In the genomic region with DNA sequence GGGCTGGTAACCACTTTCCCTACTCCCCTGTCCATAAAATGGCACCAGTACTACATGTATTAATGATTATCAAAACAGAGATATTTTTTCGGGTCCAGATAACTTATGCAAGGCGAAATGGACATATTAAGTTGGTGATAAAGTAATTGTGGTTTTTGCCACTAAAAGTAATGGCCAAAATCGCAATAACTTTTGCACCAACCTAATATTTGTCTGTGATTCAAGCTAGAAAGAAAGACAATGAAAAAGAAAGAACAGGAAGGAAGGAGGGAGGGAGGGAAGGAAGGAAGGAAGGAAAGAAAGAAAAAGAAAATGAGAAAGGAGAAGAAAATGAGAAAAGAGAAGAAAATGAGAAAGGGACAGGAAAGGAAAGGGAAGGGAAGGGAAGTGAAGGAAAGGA, we compare ENCODE assay signal across 1 cellular context.
A peak's percentile ranks its signal among the peaks of the same experiment; 100 is the strongest.
TF ChIP-seq lines count a peak whose summit lies in the region.

No MANE protein-coding gene starts in this region.

TF ChIP-seq in HepG2, 621 proteins besides CTCF, POLR2A, EP300 and RAD21 (continued from another document):
- TF ChIP-seq, protein P1, sequence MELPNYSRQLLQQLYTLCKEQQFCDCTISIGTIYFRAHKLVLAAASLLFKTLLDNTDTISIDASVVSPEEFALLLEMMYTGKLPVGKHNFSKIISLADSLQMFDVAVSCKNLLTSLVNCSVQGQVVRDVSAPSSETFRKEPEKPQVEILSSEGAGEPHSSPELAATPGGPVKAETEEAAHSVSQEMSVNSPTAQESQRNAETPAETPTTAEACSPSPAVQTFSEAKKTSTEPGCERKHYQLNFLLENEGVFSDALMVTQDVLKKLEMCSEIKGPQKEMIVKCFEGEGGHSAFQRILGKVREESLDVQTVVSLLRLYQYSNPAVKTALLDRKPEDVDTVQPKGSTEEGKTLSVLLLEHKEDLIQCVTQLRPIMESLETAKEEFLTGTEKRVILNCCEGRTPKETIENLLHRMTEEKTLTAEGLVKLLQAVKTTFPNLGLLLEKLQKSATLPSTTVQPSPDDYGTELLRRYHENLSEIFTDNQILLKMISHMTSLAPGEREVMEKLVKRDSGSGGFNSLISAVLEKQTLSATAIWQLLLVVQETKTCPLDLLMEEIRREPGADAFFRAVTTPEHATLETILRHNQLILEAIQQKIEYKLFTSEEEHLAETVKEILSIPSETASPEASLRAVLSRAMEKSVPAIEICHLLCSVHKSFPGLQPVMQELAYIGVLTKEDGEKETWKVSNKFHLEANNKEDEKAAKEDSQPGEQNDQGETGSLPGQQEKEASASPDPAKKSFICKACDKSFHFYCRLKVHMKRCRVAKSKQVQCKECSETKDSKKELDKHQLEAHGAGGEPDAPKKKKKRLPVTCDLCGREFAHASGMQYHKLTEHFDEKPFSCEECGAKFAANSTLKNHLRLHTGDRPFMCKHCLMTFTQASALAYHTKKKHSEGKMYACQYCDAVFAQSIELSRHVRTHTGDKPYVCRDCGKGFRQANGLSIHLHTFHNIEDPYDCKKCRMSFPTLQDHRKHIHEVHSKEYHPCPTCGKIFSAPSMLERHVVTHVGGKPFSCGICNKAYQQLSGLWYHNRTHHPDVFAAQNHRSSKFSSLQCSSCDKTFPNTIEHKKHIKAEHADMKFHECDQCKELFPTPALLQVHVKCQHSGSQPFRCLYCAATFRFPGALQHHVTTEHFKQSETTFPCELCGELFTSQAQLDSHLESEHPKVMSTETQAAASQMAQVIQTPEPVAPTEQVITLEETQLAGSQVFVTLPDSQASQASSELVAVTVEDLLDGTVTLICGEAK (IDR thresholded peaks at IDR 0.05) = peak; percentile 79
- TF ChIP-seq, protein P1 (CRISPR knock-in tag; IDR thresholded peaks at IDR 0.05) = no peak
